Comparison of ENCODE assay signal across 17 cellular contexts in the genomic region with DNA sequence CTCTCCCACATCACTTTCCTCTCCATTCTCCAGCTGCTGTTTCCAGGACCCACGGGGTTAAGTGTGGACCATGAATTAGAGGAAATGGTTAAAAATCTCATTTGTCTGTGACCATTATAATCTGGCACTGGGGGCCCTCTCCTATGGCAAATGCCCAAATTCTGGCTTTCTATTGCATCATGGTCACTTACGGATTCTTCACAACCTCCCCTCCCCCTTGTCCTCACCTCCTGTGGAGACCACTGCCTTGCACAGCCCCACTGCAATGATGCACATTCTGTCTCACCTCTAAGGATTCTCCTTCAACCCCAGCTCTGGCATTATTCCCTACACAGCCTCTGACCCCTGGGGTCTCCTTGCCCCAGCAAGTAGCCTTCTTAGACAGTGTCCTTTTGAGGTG.
"Had no signal": no experiment of that assay in that cellular context is flagged by ENCODE, and none has a peak within 500 bp of the region (broad histone marks: within the 10 kb centered on the region; RNA-seq: fewer than 3 reads in every experiment).

No MANE protein-coding gene starts in this region.

- ATAC-seq: activated CD4-positive, alpha-beta T cell treated with anti-CD3 and anti-CD28 coated beads for 36 hours; left lung had no signal

- H3K36me3 ChIP-seq: breast epithelium, esophagus squamous epithelium, left lung, neutrophil, tibial nerve had no signal

- H3K27me3 ChIP-seq: breast epithelium, left lung, neutrophil, tibial nerve had no signal

- H3K27ac Mint-ChIP-seq: activated CD4-positive, alpha-beta memory T cell treated with anti-CD3 and anti-CD28 coated beads, Interleukin-2, amount 10 ng/mL, durations not matched to agents 7 days and 5 days; activated CD4-positive, alpha-beta T cell treated with anti-CD3 and anti-CD28 coated beads for 36 hours; activated T-helper 1 cell treated with anti-CD3 and anti-CD28 coated beads, Interleukin-12 subunit alpha, Interleukin-12 subunit beta, Interleukin-2, Interleukin-4 antibody, amounts not matched to agents 30 ng/mL and 10 ng/mL and 1 ng/mL, durations not matched to agents 14 hours and 24 hours and 36 hours had no signal

- H3K4me1 ChIP-seq: breast epithelium, esophagus squamous epithelium, left lung, tibial nerve had no signal

- H3K9me3 ChIP-seq: breast epithelium, esophagus squamous epithelium, left lung, neutrophil, tibial nerve had no signal

- DNase-seq: activated CD4-positive, alpha-beta memory T cell treated with anti-CD3 and anti-CD28 coated beads, Interleukin-2, amount 10 ng/mL, durations not matched to agents 7 days and 5 days; activated CD4-positive, alpha-beta T cell treated with anti-CD3 and anti-CD28 coated beads for 36 hours; activated CD8-positive, alpha-beta memory T cell treated with anti-CD3 and anti-CD28 coated beads, Interleukin-2, amount 50 U/mL, for 48 hours; activated naive CD4-positive, alpha-beta T cell; aorta; esophagus squamous epithelium; foreskin fibroblast; left lung; mesenchymal stem cell; posterior cingulate gyrus; T1000 had no signal

- H3K27ac ChIP-seq: breast epithelium, esophagus squamous epithelium, left lung, neutrophil, skin epidermis, tibial nerve, VCaP had no signal

- H3K4me3 ChIP-seq: breast epithelium, esophagus squamous epithelium, left lung, skin epidermis, tibial nerve had no signal

- H3K4me3 Mint-ChIP-seq: activated CD4-positive, alpha-beta memory T cell treated with anti-CD3 and anti-CD28 coated beads, Interleukin-2, amount 10 ng/mL, durations not matched to agents 7 days and 5 days; activated CD4-positive, alpha-beta T cell treated with anti-CD3 and anti-CD28 coated beads for 36 hours; activated T-helper 1 cell treated with anti-CD3 and anti-CD28 coated beads, Interleukin-12 subunit alpha, Interleukin-12 subunit beta, Interleukin-2, Interleukin-4 antibody, amounts not matched to agents 30 ng/mL and 10 ng/mL and 1 ng/mL, durations not matched to agents 14 hours and 24 hours and 36 hours had no signal

- H3K9me3 Mint-ChIP-seq: activated T-helper 1 cell treated with anti-CD3 and anti-CD28 coated beads, Interleukin-12 subunit alpha, Interleukin-12 subunit beta, Interleukin-2, Interleukin-4 antibody, amounts not matched to agents 30 ng/mL and 10 ng/mL and 1 ng/mL, durations not matched to agents 14 hours and 24 hours and 36 hours had no signal
